In genomic region chr20:46131396-46131795, GRCh38 we compare ENCODE assay signal across 28 cellular contexts. TPM values are rescaled to one million over a fixed set of nuclear protein-coding genes. Genes with fewer than 3 reads are reported as not detected.
A peak's percentile ranks its signal among the peaks of the same experiment; 100 is the strongest.
DNase-seq lines count a peak whose midpoint lies in the region; ATAC-seq, FAIRE-seq and TF ChIP-seq lines count a peak whose summit lies in the region.
"Had no signal": no experiment of that assay in that cellular context is flagged by ENCODE, and none has a peak within 500 bp of the region (broad histone marks: within the 10 kb centered on the region; RNA-seq: fewer than 3 reads in every experiment).

No MANE protein-coding gene starts in this region.

- H3K4me2 ChIP-seq in astrocyte (ENCODE audit: low read length): no peak overlapping the region
- H3K4me2 ChIP-seq: smooth muscle cell had no signal

- TF ChIP-seq POLR2A in GM19099 (IDR thresholded peaks at IDR 0.05; ENCODE audit: extremely low read depth, insufficient read length, low read depth): peak; percentile 27

- no peak overlapping the region for H3K27ac ChIP-seq in astrocyte (ENCODE audit: low read depth, low read length)
- H3K27ac ChIP-seq: suprapubic skin had no signal

- no peaks in the 10 kb centered on the region for H4K20me1 ChIP-seq in astrocyte (ENCODE audit: insufficient read depth, low read length)

- H3K27me3 ChIP-seq in astrocyte (ENCODE audit: insufficient read depth, low read length): peaks cover 17% of the 10 kb centered on the region

- no peaks in the 10 kb centered on the region for H3K79me2 ChIP-seq in astrocyte (ENCODE audit: insufficient read depth, low read length)

- H3K9ac ChIP-seq in astrocyte (ENCODE audit: low read length): no peak overlapping the region

- H3K36me3 Mint-ChIP-seq in astrocyte (ENCODE audit: low read depth, unreplicated experiment): no peaks in the 10 kb centered on the region

- no peaks in the 10 kb centered on the region for H3K9me3 Mint-ChIP-seq in astrocyte (ENCODE audit: unreplicated experiment)
- H3K9me3 Mint-ChIP-seq: activated CD4-positive, alpha-beta memory T cell treated with anti-CD3 and anti-CD28 coated beads, Interleukin-2, amount 10 ng/mL, durations not matched to agents 7 days and 5 days; activated T-helper 17 cell treated with anti-CD3 and anti-CD28 coated beads, Interleukin-2, amount 50 U/mL, for 72 hours; CD4-positive, alpha-beta T cell; central memory CD8-positive, alpha-beta T cell; H9; nephron progenitor cell had no signal

- H2AFZ ChIP-seq in astrocyte (ENCODE audit: low read depth, low read length): no peak overlapping the region

- peaks cover 5% of the 10 kb centered on the region for H3K4me1 ChIP-seq in astrocyte (ENCODE audit: insufficient read depth, low read length)

- H3K4me1 Mint-ChIP-seq in astrocyte (ENCODE audit: low read depth, unreplicated experiment): peaks cover 9% of the 10 kb centered on the region
- H3K4me1 Mint-ChIP-seq: activated CD4-positive, alpha-beta memory T cell treated with anti-CD3 and anti-CD28 coated beads, Interleukin-2, amount 10 ng/mL, durations not matched to agents 7 days and 5 days; activated T-helper 17 cell treated with anti-CD3 and anti-CD28 coated beads, Interleukin-2, amount 50 U/mL, for 72 hours; nephron progenitor cell had no signal

- H3K27ac Mint-ChIP-seq in astrocyte (ENCODE audit: unreplicated experiment): no peak overlapping the region
- H3K27ac Mint-ChIP-seq: activated CD4-positive, alpha-beta memory T cell treated with anti-CD3 and anti-CD28 coated beads, Interleukin-2, amount 10 ng/mL, durations not matched to agents 7 days and 5 days; activated T-helper 17 cell treated with anti-CD3 and anti-CD28 coated beads, Interleukin-2, amount 50 U/mL, for 72 hours; CD4-positive, alpha-beta T cell; H9; nephron progenitor cell had no signal

- H3K4me3 Mint-ChIP-seq in astrocyte (ENCODE audit: unreplicated experiment): no peak overlapping the region
- H3K4me3 Mint-ChIP-seq: activated CD4-positive, alpha-beta memory T cell treated with anti-CD3 and anti-CD28 coated beads, Interleukin-2, amount 10 ng/mL, durations not matched to agents 7 days and 5 days; activated T-helper 17 cell treated with anti-CD3 and anti-CD28 coated beads, Interleukin-2, amount 50 U/mL, for 72 hours; CD4-positive, alpha-beta T cell; central memory CD8-positive, alpha-beta T cell; H9; nephron progenitor cell had no signal

- H3K4me3 ChIP-seq in astrocyte (ENCODE audit: insufficient read depth, low read depth, low read length): no peak overlapping the region
- H3K4me3 ChIP-seq: dorsolateral prefrontal cortex, K562, mucosa of descending colon, smooth muscle cell, suprapubic skin had no signal

- H3K9me3 ChIP-seq in astrocyte (ENCODE audit: insufficient read depth, low read depth, low read length): no peaks in the 10 kb centered on the region
- H3K9me3 ChIP-seq: mucosa of descending colon, suprapubic skin had no signal

- no peak for TF ChIP-seq CTCF in astrocyte (IDR thresholded peaks at IDR 0.05; ENCODE audit: insufficient read depth, low read depth, low read length)

- ATAC-seq in GM18873 (IDR thresholded peaks at IDR 0.05; ENCODE audit: low FRiP score, unreplicated experiment): no peak
- ATAC-seq: K562, mucosa of descending colon had no signal

- H3K27me3 Mint-ChIP-seq in astrocyte (ENCODE audit: low read depth, unreplicated experiment): peaks cover 71% of the 10 kb centered on the region

- FAIRE-seq in astrocyte (lab: Jason Lieb, UNC): no peak
- FAIRE-seq: K562 had no signal

- no peaks in the 10 kb centered on the region for H3K36me3 ChIP-seq in astrocyte (ENCODE audit: insufficient read depth, low read length)
- H3K36me3 ChIP-seq: suprapubic skin had no signal

- DNase-seq in astrocyte (ENCODE audit: low read depth): peak; percentile 54
- peak; percentile 77 for DNase-seq in fibroblast of peridontal ligament (ENCODE audit: extremely low read depth)
- peak; percentile 43 for DNase-seq in stromal cell of bone marrow (ENCODE audit: low read depth)
- DNase-seq in NCI-H1048 (lab: John Stamatoyannopoulos, UW): no peak
- DNase-seq in NCI-H187 treated with DMSO at 0.1 percent for 48 hours (lab: John Stamatoyannopoulos, UW): no peak
- DNase-seq: activated CD4-positive, alpha-beta memory T cell treated with anti-CD3 and anti-CD28 coated beads, Interleukin-2, amount 10 ng/mL, durations not matched to agents 7 days and 5 days; activated CD4-positive, alpha-beta T cell treated with anti-CD3 and anti-CD28 coated beads for 1 hour; activated CD8-positive, alpha-beta memory T cell treated with anti-CD3 and anti-CD28 coated beads, Interleukin-2, amount 50 U/mL, for 48 hours; activated naive CD4-positive, alpha-beta T cell treated with anti-CD3 and anti-CD28 coated beads, Interleukin-2, amount 50 U/mL, for 16 hours; CD4-positive, alpha-beta T cell; H9; mucosa of descending colon; NCI-H2081 treated with DMSO at 0.1 percent for 48 hours; NCI-H446; NCI-H774; nephron progenitor cell; RPMI8226; stimulated activated CD4-positive, alpha-beta T cell treated with anti-CD3 and anti-CD28 coated beads, Interleukin-2, amount 100 ng/mL, for 48 hours had no signal

RNA-seq across cellular contexts. Expression of gene CD40, which starts 13.3 kb away (rescaled TPM):
- 2.3 and 4.1 TPM in 2 replicates for total RNA-seq in astrocyte
- total RNA-seq: HT1080, SK-MEL-5 had no signal

RNA-seq across cellular contexts. Expression of gene NCOA5, which starts 41.6 kb away (rescaled TPM):
- 19.3 and 20.7 TPM in 2 replicates for total RNA-seq in astrocyte

Comparison
In these comparisons a context has a peak if more than half of its experiments do, and no peak if none do; other contexts are left out.
1. DNase-seq: peak in astrocyte (single experiment), fibroblast of peridontal ligament (single experiment) and stromal cell of bone marrow (single experiment); none in NCI-H1048 (single experiment) and NCI-H187 treated with DMSO at 0.1 percent for 48 hours (single experiment).